Comparison of ENCODE assay signal across 13 cellular contexts in the genomic region with DNA sequence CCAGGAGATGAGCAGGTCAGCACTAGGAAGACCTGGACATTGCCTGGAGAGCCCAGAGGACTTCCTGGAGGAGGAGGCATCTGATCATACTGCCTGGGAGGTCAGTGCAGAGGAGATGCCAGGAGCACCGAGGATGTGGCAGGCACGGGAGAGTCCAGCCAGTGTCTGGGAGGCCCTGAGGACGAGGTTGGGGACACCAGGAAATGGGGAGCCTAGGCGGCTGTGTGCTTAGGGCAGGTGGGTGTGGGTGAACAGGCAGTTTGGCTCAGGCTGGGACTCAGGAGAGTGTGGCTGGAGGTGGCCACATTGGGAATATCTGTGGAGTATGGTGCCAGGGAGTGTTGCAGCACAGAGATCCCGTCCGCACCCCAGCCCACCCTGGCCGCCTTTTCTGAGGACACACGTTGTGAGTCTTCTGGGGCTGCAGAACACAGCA. TPM values are rescaled to one million over a fixed set of nuclear protein-coding genes. Genes with fewer than 3 reads are reported as not detected.
DNase-seq lines count a peak whose midpoint lies in the region; ATAC-seq, FAIRE-seq and TF ChIP-seq lines count a peak whose summit lies in the region.
"Had no signal": no experiment of that assay in that cellular context is flagged by ENCODE, and none has a peak within 500 bp of the region (broad histone marks: within the 10 kb centered on the region; RNA-seq: fewer than 3 reads in every experiment).

No MANE protein-coding gene starts in this region.

- H3K4me1 ChIP-seq in CD4-positive, alpha-beta memory T cell (ENCODE audit: insufficient read depth, low read length): peaks cover 17% of the 10 kb centered on the region
- H3K4me1 ChIP-seq in keratinocyte (ENCODE audit: control insufficient read depth, extremely low read depth, insufficient read depth, low read length): peaks cover 34% of the 10 kb centered on the region

- TF ChIP-seq CTCF in keratinocyte (optimal IDR thresholded peaks at IDR 0.05 in 1 of 3, IDR thresholded peaks at IDR 0.05 in 1 of 3, conservative IDR thresholded peaks at IDR 0.05 in 1 of 3; ENCODE audit: extremely low read depth in 1 of 3, insufficient read depth in 2 of 3, low read length in 3 of 3) (no peak), progenitor cell of endocrine pancreas (IDR thresholded peaks at IDR 0.05; ENCODE audit: unreplicated experiment) (no peak), Calu3 (IDR thresholded peaks at IDR 0.05; ENCODE audit: unreplicated experiment) (no peak)

- no peaks in the 10 kb centered on the region for H4K20me1 ChIP-seq in keratinocyte (ENCODE audit: control insufficient read depth, extremely low read depth, insufficient read depth, low read length)

- POLR2A ChIA-PET in CD4-positive, alpha-beta memory T cell (lab: Charles Lee; ENCODE audit: partially characterized antibody): no interaction called here

- H3K4me1 Mint-ChIP-seq in CD4-positive, alpha-beta memory T cell: peaks cover 13 to 65% (median 34%) of the 10 kb centered on the region in 4 donors
- H3K4me1 Mint-ChIP-seq in T-helper 17 cell (peaks cover 22% of the 10 kb centered on the region), progenitor cell of endocrine pancreas (ENCODE audit: low read depth) (peaks cover 39% of the 10 kb centered on the region), Calu3 (ENCODE audit: low read depth, unreplicated experiment) (peaks cover 16% of the 10 kb centered on the region)

- no peaks in the 10 kb centered on the region for H3K9me1 ChIP-seq in keratinocyte (ENCODE audit: control insufficient read depth, extremely low read depth, insufficient read depth, low read length)

- H3K27me3 Mint-ChIP-seq in CD4-positive, alpha-beta memory T cell: no peaks in the 10 kb centered on the region
- no peaks in the 10 kb centered on the region for H3K27me3 Mint-ChIP-seq in T-helper 17 cell
- H3K27me3 Mint-ChIP-seq in progenitor cell of endocrine pancreas: no peaks in the 10 kb centered on the region
- H3K27me3 Mint-ChIP-seq in Calu3 (ENCODE audit: unreplicated experiment): no peaks in the 10 kb centered on the region

- CTCF ChIA-PET in CD4-positive, alpha-beta memory T cell (lab: Charles Lee; ENCODE audit: partially characterized antibody): interaction anchor here (1.2 kb wide), 1 partner anchor 38 kb away, joined by 5 read pairs; no protein-coding TSS in a partner anchor
- CTCF ChIA-PET in Calu3 (lab: Charles Lee): no interaction called here

- H3K4me3 ChIP-seq in CD4-positive, alpha-beta memory T cell (ENCODE audit: low read length in 2 of 2): no peak overlapping the region
- H3K4me3 ChIP-seq in keratinocyte (ENCODE audit: control insufficient read depth in 2 of 3, extremely low read depth in 1 of 3, insufficient read depth in 2 of 3, low read depth in 1 of 3, low read length in 3 of 3): no peak overlapping the region

- no peak overlapping the region for H3K4me2 ChIP-seq in keratinocyte (ENCODE audit: control insufficient read depth, extremely low read depth, insufficient read depth, low read depth, low read length)

- H2AFZ ChIP-seq in keratinocyte (ENCODE audit: control insufficient read depth, low read length): no peak overlapping the region

- H3K9me3 Mint-ChIP-seq in CD4-positive, alpha-beta memory T cell: peaks cover 0 to 2% (median 0%) of the 10 kb centered on the region in 8 donors
- H3K9me3 Mint-ChIP-seq in progenitor cell of endocrine pancreas (ENCODE audit: low read depth): no peaks in the 10 kb centered on the region
- H3K9me3 Mint-ChIP-seq in Calu3 (ENCODE audit: low read depth, unreplicated experiment): no peaks in the 10 kb centered on the region
- H3K9me3 Mint-ChIP-seq: activated CD4-positive, alpha-beta T cell treated with anti-CD3 and anti-CD28 coated beads, Interleukin-2, amount 10 ng/mL, durations not matched to agents 24 days and 14 days had no signal

- peaks cover 0 to 8% of the 10 kb centered on the region in 2 donors for H3K36me3 Mint-ChIP-seq in CD4-positive, alpha-beta memory T cell
- H3K36me3 Mint-ChIP-seq in T-helper 17 cell (ENCODE audit: low read depth): no peaks in the 10 kb centered on the region
- H3K36me3 Mint-ChIP-seq in progenitor cell of endocrine pancreas (ENCODE audit: insufficient read depth): peaks cover 3% of the 10 kb centered on the region
- H3K36me3 Mint-ChIP-seq in Calu3 (ENCODE audit: insufficient read depth, unreplicated experiment): peaks cover 10% of the 10 kb centered on the region

- H3K79me2 ChIP-seq in keratinocyte (ENCODE audit: control insufficient read depth, insufficient read depth, low read length): no peaks in the 10 kb centered on the region

- no peak for ATAC-seq in T-helper 17 cell
- no peak for ATAC-seq in HG03521 (IDR thresholded peaks at IDR 0.05; ENCODE audit: unreplicated experiment)

- no peaks in the 10 kb centered on the region for H3K9me3 ChIP-seq in CD4-positive, alpha-beta memory T cell (ENCODE audit: control insufficient read depth in 1 of 2, low read length in 2 of 2)
- no peaks in the 10 kb centered on the region for H3K9me3 ChIP-seq in T-helper 17 cell (ENCODE audit: control insufficient read depth, low read length, poor library complexity, severe bottlenecking)
- H3K9me3 ChIP-seq in keratinocyte (ENCODE audit: control insufficient read depth, low read depth, low read length): no peaks in the 10 kb centered on the region

- BruUV-seq in Calu3 (replicated peaks; lab: Mats Ljungman, UMichigan): no TSS peak

- intact Hi-C loops in CD4-positive, alpha-beta memory T cell (cut with micrococcal nuclease): no loop called here
- intact Hi-C loops in Calu3 (cut with micrococcal nuclease; ENCODE audit: unreplicated experiment): no loop called here

- FAIRE-seq in keratinocyte (lab: Jason Lieb, UNC): no peak

- dilution Hi-C loops in keratinocyte (cut with MboI; ENCODE audit: extremely low pct_ligation_motif_present, low sequenced_read_pairs): no loop called here

- no peak overlapping the region for H3K4me3 Mint-ChIP-seq in CD4-positive, alpha-beta memory T cell
- H3K4me3 Mint-ChIP-seq in T-helper 17 cell: no peak overlapping the region
- H3K4me3 Mint-ChIP-seq in progenitor cell of endocrine pancreas (ENCODE audit: low read depth): no peak overlapping the region
- no peak overlapping the region for H3K4me3 Mint-ChIP-seq in Calu3 (ENCODE audit: low read depth, unreplicated experiment)
- H3K4me3 Mint-ChIP-seq: activated CD4-positive, alpha-beta T cell treated with anti-CD3 and anti-CD28 coated beads, Interleukin-2, amount 10 ng/mL, durations not matched to agents 24 days and 14 days had no signal

- H3K9ac ChIP-seq in keratinocyte (ENCODE audit: control insufficient read depth, extremely low read depth, insufficient read depth, low read length): peak overlapping the region; percentile 58

- DNase-seq in CD4-positive, alpha-beta memory T cell: no peak
- no peak for DNase-seq in T-helper 17 cell
- no peak for DNase-seq in keratinocyte (ENCODE audit: low read depth, low spot score)
- no peak for DNase-seq in progenitor cell of endocrine pancreas (ENCODE audit: low spot score, unreplicated experiment)
- DNase-seq in NCI-H1436 treated with DMSO at 0.1 percent for 48 hours (lab: John Stamatoyannopoulos, UW): no peak
- no peak for DNase-seq in effector CD4-positive, alpha-beta T cell
- DNase-seq in Calu3: no peak
- DNase-seq: activated CD4-positive, alpha-beta T cell treated with anti-CD3 and anti-CD28 coated beads, Interleukin-2, amount 10 ng/mL, durations not matched to agents 24 days and 14 days; activated T-cell treated with anti-CD3 and anti-CD28 coated beads, Interleukin-2, amount 50 U/mL, for 48 hours; NCI-H1694; stimulated activated CD4-positive, alpha-beta T cell treated with anti-CD3 and anti-CD28 coated beads, Interleukin-15, amount 100 ng/mL, for 24 hours; T-helper 9 cell had no signal

- no peak overlapping the region for H3K27ac ChIP-seq in CD4-positive, alpha-beta memory T cell (ENCODE audit: low read depth, low read length)
- H3K27ac ChIP-seq in keratinocyte (ENCODE audit: control insufficient read depth, insufficient read depth, low read length): peak overlapping the region; percentile 73

- no peaks in the 10 kb centered on the region for H3K27me3 ChIP-seq in CD4-positive, alpha-beta memory T cell (ENCODE audit: insufficient read depth, low read length)
- H3K27me3 ChIP-seq in keratinocyte (ENCODE audit: control insufficient read depth, extremely low read depth, insufficient read depth, low read length): no peaks in the 10 kb centered on the region

- no peaks in the 10 kb centered on the region for H3K36me3 ChIP-seq in CD4-positive, alpha-beta memory T cell (ENCODE audit: insufficient read depth, low read length)
- H3K36me3 ChIP-seq in keratinocyte (ENCODE audit: control insufficient read depth in 2 of 2, extremely low read depth in 1 of 2, insufficient read depth in 2 of 2, low read length in 2 of 2): peaks cover 0 to 5% of the 10 kb centered on the region in 2 experiments

- peak overlapping the region in 4 of 7 donors; percentile 28 to 81 (median 45) for H3K27ac Mint-ChIP-seq in CD4-positive, alpha-beta memory T cell
- H3K27ac Mint-ChIP-seq in T-helper 17 cell (peak overlapping the region; percentile 67), progenitor cell of endocrine pancreas (peak overlapping the region; percentile 82), Calu3 (ENCODE audit: unreplicated experiment) (no peak overlapping the region)
- H3K27ac Mint-ChIP-seq: activated CD4-positive, alpha-beta T cell treated with anti-CD3 and anti-CD28 coated beads, Interleukin-2, amount 10 ng/mL, durations not matched to agents 24 days and 14 days had no signal

RNA-seq across cellular contexts. Expression of a gene that starts 58.2 kb away (rescaled TPM):
- 10 to 100 TPM; 38.4 to 40.8 TPM for total RNA-seq in CD4-positive, alpha-beta memory T cell
- polyA plus RNA-seq in CD4-positive, alpha-beta memory T cell: 10 to 100 TPM; 54.2 to 58.9 TPM
- total RNA-seq in T-helper 17 cell (10 to 100 TPM; 44.6 to 48.6 TPM), progenitor cell of endocrine pancreas (74.3 and 77.9 TPM in 2 replicates), Calu3 (2022) (36.3 and 42.9 TPM in 2 replicates)
- polyA plus RNA-seq in keratinocyte: 7.3 to 13.7 TPM (median 8.9 TPM) in 3 replicates
- polyA plus RNA-seq in keratinocyte (2011; ENCODE audit: low read depth): 4.0 TPM
- polyA plus RNA-seq in keratinocyte (2011; cell fraction: cytosol; rRNA removed): 5.3 and 17.8 TPM in 2 replicates
- polyA plus RNA-seq in keratinocyte (2011; cell fraction: nucleus; rRNA removed): 8.9 and 13.7 TPM in 2 replicates
- 17.9 and 25.7 TPM in 2 replicates for polyA plus RNA-seq in keratinocyte (2012; ENCODE audit: low replicate concordance)
- 2.7 to 3.6 TPM (median 3.0 TPM) in 3 replicates for polyA minus RNA-seq in keratinocyte
- 10.6 TPM for polyA minus RNA-seq in keratinocyte (2011; cell fraction: cytosol; rRNA and poly(A)+ RNA removed)
- 3.6 and 4.6 TPM in 2 replicates for polyA minus RNA-seq in keratinocyte (2011; cell fraction: nucleus; rRNA and poly(A)+ RNA removed)
